9 cellular contexts compared by ENCODE assay signal in the genomic region with DNA sequence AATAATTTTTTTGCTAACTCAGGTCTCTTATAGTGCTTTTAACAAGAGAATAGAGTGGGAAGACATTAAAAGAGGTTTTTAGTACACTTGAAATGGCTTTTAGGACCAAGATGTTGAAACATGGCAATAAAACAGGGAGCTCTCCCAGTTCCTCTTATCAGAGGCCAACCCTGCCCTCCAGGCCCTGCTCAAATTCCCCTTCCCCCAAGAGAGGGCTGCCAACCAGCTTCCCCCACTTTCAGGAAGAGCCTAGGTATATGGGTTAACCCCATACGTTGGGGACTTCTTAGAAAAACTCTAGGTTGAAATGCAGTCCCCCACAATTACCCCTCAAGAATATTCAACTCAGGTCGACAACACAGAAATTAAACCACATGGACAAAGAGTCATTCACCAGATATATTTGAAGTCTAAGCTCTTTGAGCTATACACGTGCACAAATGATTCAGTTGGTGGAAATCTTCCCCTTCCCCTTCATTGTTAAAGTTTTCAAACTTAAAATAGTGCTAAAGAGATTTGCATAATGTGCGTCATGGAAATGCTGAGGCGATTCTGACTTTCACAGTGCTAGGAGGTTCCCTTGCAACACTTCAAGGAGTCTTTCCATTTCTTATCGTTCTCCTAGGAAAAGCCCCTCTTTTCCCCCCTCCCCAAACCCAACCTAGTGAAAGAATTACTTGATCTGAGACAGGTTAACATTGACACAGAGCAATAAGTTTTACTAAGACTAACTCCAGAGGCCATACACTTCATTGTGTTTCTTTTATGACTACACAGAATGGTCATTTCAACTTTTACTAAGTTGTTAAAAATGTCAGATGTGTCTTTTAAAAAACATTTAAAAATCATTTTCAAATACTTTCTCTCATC. TPM values are rescaled to one million over a fixed set of nuclear protein-coding genes. Genes with fewer than 3 reads are reported as not detected.
A peak's percentile ranks its signal among the peaks of the same experiment; 100 is the strongest.
DNase-seq lines count a peak whose midpoint lies in the region; ATAC-seq and TF ChIP-seq lines count a peak whose summit lies in the region.
"Had no signal": no experiment of that assay in that cellular context is flagged by ENCODE, and none has a peak within 500 bp of the region (broad histone marks: within the 10 kb centered on the region; RNA-seq: fewer than 3 reads in every experiment).

No MANE protein-coding gene starts in this region.

- peak; percentile 70 for ATAC-seq in GM18517 (IDR thresholded peaks at IDR 0.05; ENCODE audit: unreplicated experiment)
- peak; percentile 57 for ATAC-seq in GM21381 (IDR thresholded peaks at IDR 0.05; ENCODE audit: unreplicated experiment)
- peak; percentile 70 for ATAC-seq in HG03378 (IDR thresholded peaks at IDR 0.05; ENCODE audit: unreplicated experiment)
- ATAC-seq in left ventricle myocardium superior = no peak
- ATAC-seq in effector memory CD8-positive, alpha-beta T cell (replicated peaks) = no peak

- TF ChIP-seq CTCF in chondrocyte (IDR thresholded peaks at IDR 0.05) (no peak), coronary artery (IDR thresholded peaks at IDR 0.05) (no peak)

- no peak overlapping the region for H3K4me3 ChIP-seq in coronary artery
- H3K4me3 ChIP-seq: skin epidermis had no signal

- no peak overlapping the region for H3K4me3 Mint-ChIP-seq in chondrocyte (ENCODE audit: unreplicated experiment)
- no peak overlapping the region for H3K4me3 Mint-ChIP-seq in effector memory CD8-positive, alpha-beta T cell

- H3K27ac ChIP-seq in coronary artery = peak overlapping the region in 1 of 2 donors; percentile 72

- intact Hi-C loops in left ventricle myocardium superior (cut with micrococcal nuclease) = loop anchor here (1.0 kb wide), 1 partner anchor 190 kb away; no protein-coding TSS in a partner anchor

- H3K27ac Mint-ChIP-seq in chondrocyte (ENCODE audit: unreplicated experiment) = no peak overlapping the region
- H3K27ac Mint-ChIP-seq in effector memory CD8-positive, alpha-beta T cell = peak overlapping the region in 1 of 2 donors; percentile 25

- no peaks in the 10 kb centered on the region for H3K9me3 Mint-ChIP-seq in chondrocyte (ENCODE audit: low read depth)
- no peaks in the 10 kb centered on the region for H3K9me3 Mint-ChIP-seq in effector memory CD8-positive, alpha-beta T cell

- H3K4me1 Mint-ChIP-seq in chondrocyte (ENCODE audit: low read depth) = no peaks in the 10 kb centered on the region
- H3K4me1 Mint-ChIP-seq in effector memory CD8-positive, alpha-beta T cell (ENCODE audit: low read depth in 2 of 2) = no peaks in the 10 kb centered on the region

- H3K27me3 Mint-ChIP-seq in chondrocyte (ENCODE audit: low read depth) = peaks cover 16% of the 10 kb centered on the region
- no peaks in the 10 kb centered on the region for H3K27me3 Mint-ChIP-seq in effector memory CD8-positive, alpha-beta T cell

- peaks cover 2% of the 10 kb centered on the region for H3K36me3 Mint-ChIP-seq in chondrocyte (ENCODE audit: low read depth)
- peaks cover 3% of the 10 kb centered on the region for H3K36me3 Mint-ChIP-seq in effector memory CD8-positive, alpha-beta T cell (ENCODE audit: insufficient read depth)

- DNase-seq in astrocyte of the hippocampus (ENCODE audit: low read depth, low spot score) (peak; percentile 44), left ventricle myocardium superior (no peak), chondrocyte (ENCODE audit: low spot score) (no peak), coronary artery (ENCODE audit: low spot score) (no peak)
- no peak for DNase-seq in effector memory CD8-positive, alpha-beta T cell

RNA-seq across cellular contexts. Expression of a gene that starts 49.8 kb away (rescaled TPM):
- 3.2 TPM for total RNA-seq in left ventricle myocardium superior
- 0.12 to 0.28 TPM in 2 of 3 replicates, not detected in the other for total RNA-seq in chondrocyte

Comparison
In these comparisons a context has a peak if more than half of its experiments do, and no peak if none do; other contexts are left out.
1. ATAC-seq: peak in GM18517 (single experiment), GM21381 (single experiment) and HG03378 (single experiment); none in left ventricle myocardium superior (single experiment) and effector memory CD8-positive, alpha-beta T cell (single experiment).